Comparison of ENCODE assay signal across 12 cellular contexts in genomic region chr14:49193365-49194050, GRCh38.
DNase-seq lines count a peak whose midpoint lies in the region; ATAC-seq, FAIRE-seq and TF ChIP-seq lines count a peak whose summit lies in the region.
"Had no signal": no experiment of that assay in that cellular context is flagged by ENCODE, and none has a peak within 500 bp of the region (broad histone marks: within the 10 kb centered on the region; RNA-seq: fewer than 3 reads in every experiment).

No MANE protein-coding gene starts in this region.

- no peaks in the 10 kb centered on the region for H3K27me3 ChIP-seq in uterus

- intact Hi-C loops in uterus (cut with DNase I; ENCODE audit: low total_unique reads) = no loop called here

- no peaks in the 10 kb centered on the region for H3K4me1 ChIP-seq in uterus
- H3K4me1 ChIP-seq: parathyroid adenoma had no signal

- no peaks in the 10 kb centered on the region for H3K36me3 ChIP-seq in uterus

- DNase-seq in GM12891 (ENCODE audit: insufficient read length, low spot score) (no peak), MV-4-11 (lab: John Stamatoyannopoulos, UW) (peak; percentile 1), uterus (no peak), left lobe of liver (ENCODE audit: low spot score) (no peak), SHP77 treated with DMSO at 0.1 percent for 48 hours (lab: John Stamatoyannopoulos, UW) (no peak)
- DNase-seq in stimulated activated CD8-positive, alpha-beta memory T cell treated with anti-CD3 and anti-CD28 coated beads, Interleukin-4, amount 100 ng/mL, for 48 hours = no peak
- DNase-seq: activated naive CD4-positive, alpha-beta T cell treated with anti-CD3 and anti-CD28 coated beads for 36 hours; IMR-90 had no signal

- no peak overlapping the region for H3K4me3 ChIP-seq in uterus

- no peaks in the 10 kb centered on the region for H3K9me3 ChIP-seq in uterus

- TF ChIP-seq POLR2A in GM12891 (IDR thresholded peaks at IDR 0.05; ENCODE audit: low read depth, low read length) (no peak), uterus (IDR thresholded peaks at IDR 0.05) (no peak)

- no peak overlapping the region for H3K27ac ChIP-seq in uterus
- H3K27ac ChIP-seq: parathyroid adenoma had no signal

- FAIRE-seq in GM12891 (lab: Jason Lieb, UNC) = no peak
- FAIRE-seq: endometrium had no signal

- ATAC-seq in GM19452 (IDR thresholded peaks at IDR 0.05; ENCODE audit: unreplicated experiment) (peak; percentile 97), HG02943 (IDR thresholded peaks at IDR 0.05; ENCODE audit: low read depth, unreplicated experiment) (peak; percentile 93), left lobe of liver (no peak)

- no peak for TF ChIP-seq CTCF in uterus (IDR thresholded peaks at IDR 0.05)

TF ChIP-seq in GM12891, 5 proteins besides CTCF, POLR2A, EP300 and RAD21:
- TF ChIP-seq POU2F2 (IDR thresholded peaks at IDR 0.05; ENCODE audit: low read depth, low read length) (peak; percentile 23; the same call in 1 of the 2 replicates), PAX5 (IDR thresholded peaks at IDR 0.05; ENCODE audit: insufficient read depth, low read length, severe bottlenecking) (no peak), POLR2AphosphoS5 (IDR thresholded peaks at IDR 0.05; ENCODE audit: low read depth, low read length) (no peak), SPI1 (IDR thresholded peaks at IDR 0.05; ENCODE audit: low read depth, low read length) (peak; percentile 54; the same call in 1 of the 2 replicates), TAF1 (IDR thresholded peaks at IDR 0.05; ENCODE audit: low read depth, low read length) (no peak)
